Comparison of ENCODE assay signal across 8 cellular contexts in genomic region chr2:48343571-48344440, GRCh38. TPM values are rescaled to one million over a fixed set of nuclear protein-coding genes. Genes with fewer than 3 reads are reported as not detected.
DNase-seq lines count a peak whose midpoint lies in the region; ATAC-seq and FAIRE-seq lines count a peak whose summit lies in the region.

No MANE protein-coding gene starts in this region.

- peak; percentile 17 for DNase-seq in NOMO-1 treated with DMSO at 0.1 percent for 48 hours (lab: John Stamatoyannopoulos, UW; ENCODE audit: unreplicated experiment)
- no peak for DNase-seq in NOMO-1 (lab: John Stamatoyannopoulos, UW; ENCODE audit: unreplicated experiment in 2 of 2)
- DNase-seq in SW480 (ENCODE audit: low spot score) = peak; percentile 81
- peak; percentile 54 for DNase-seq in fibroblast of gingiva (ENCODE audit: low read depth)
- DNase-seq in small intestine = peak; percentile 62
- no peak for DNase-seq in SJCRH30

- H3K36me3 ChIP-seq in small intestine (ENCODE audit: control insufficient read depth in 2 of 2, insufficient read depth in 2 of 2, low read length in 2 of 2) (peaks cover 0 to 6% of the 10 kb centered on the region in 2 donors), SJCRH30 (peaks cover 24% of the 10 kb centered on the region)

- peaks cover 0 to 5% of the 10 kb centered on the region in 2 donors for H3K4me1 ChIP-seq in small intestine (ENCODE audit: control insufficient read depth in 2 of 2, insufficient read depth in 1 of 2, low read depth in 1 of 2, low read length in 1 of 2)
- H3K4me1 ChIP-seq in SJCRH30 = peaks cover 18% of the 10 kb centered on the region

- H3K4me3 ChIP-seq in small intestine (ENCODE audit: low read depth in 1 of 2, low read length in 2 of 2) = peak overlapping the region in 1 of 2 donors; percentile 11
- H3K4me3 ChIP-seq in SJCRH30 = no peak overlapping the region

- WGBS in small intestine, 3 donors = 53 to 58% (median 57%) methylated on average over 6 of the region's 6 CpGs

- H3K27me3 ChIP-seq in small intestine (ENCODE audit: control insufficient read depth in 2 of 2, insufficient read depth in 2 of 2, low read length in 2 of 2) (no peaks in the 10 kb centered on the region), SJCRH30 (no peaks in the 10 kb centered on the region)

- ATAC-seq in HG02938 (IDR thresholded peaks at IDR 0.05; ENCODE audit: unreplicated experiment) (peak; percentile 91), HG03095 (IDR thresholded peaks at IDR 0.05; ENCODE audit: unreplicated experiment) (no peak)

- peak overlapping the region; percentile 41 to 74 for H3K27ac ChIP-seq in small intestine (ENCODE audit: low read depth in 1 of 2, low read length in 1 of 2)
- no peak overlapping the region for H3K27ac ChIP-seq in SJCRH30

- no peaks in the 10 kb centered on the region for H3K9me3 ChIP-seq in small intestine (ENCODE audit: control insufficient read depth, low read depth)
- peaks cover 14% of the 10 kb centered on the region for H3K9me3 ChIP-seq in SJCRH30 (replicated peaks)

- FAIRE-seq in small intestine (lab: Jason Lieb, UNC) = no peak

RNA-seq across cellular contexts. Expression of gene FOXN2, which starts 29.3 kb away (rescaled TPM):
- 1 to 10 TPM; 4.3 to 7.2 (median 6.3) TPM for polyA plus RNA-seq in small intestine
- 61.9 and 71.0 TPM in 2 replicates for total RNA-seq in SJCRH30 (2014; rRNA removed; shearing (Covaris generic))

Comparison
In these comparisons a context has a peak if more than half of its experiments do, and no peak if none do; other contexts are left out.
1. DNase-seq: peak in NOMO-1 treated with DMSO at 0.1 percent for 48 hours (single experiment), SW480 (single experiment), fibroblast of gingiva (single experiment) and small intestine (single experiment); none in NOMO-1 (0 of 2) and SJCRH30 (0 of 2).